In the genomic region with DNA sequence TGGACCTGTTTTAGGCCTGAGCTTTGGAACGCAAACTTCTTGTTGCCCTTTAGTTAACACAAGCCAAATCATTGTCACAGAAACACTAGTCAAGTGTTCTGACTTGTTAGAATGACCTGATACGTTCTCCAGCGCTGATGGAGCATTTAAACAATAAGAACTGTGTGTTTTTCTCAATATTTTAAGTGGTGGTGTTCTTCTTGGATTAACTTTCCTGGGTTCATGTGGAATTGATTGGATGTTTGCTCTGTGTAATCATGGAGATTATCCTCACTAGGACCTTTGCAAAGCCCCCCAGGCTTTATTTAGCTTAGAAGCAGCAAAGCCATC, we compare ENCODE assay signal across 8 cellular contexts. TPM values are rescaled to one million over a fixed set of nuclear protein-coding genes. Genes with fewer than 3 reads are reported as not detected.
DNase-seq lines count a peak whose midpoint lies in the region; ATAC-seq and TF ChIP-seq lines count a peak whose summit lies in the region.

No MANE protein-coding gene starts in this region.

- DNase-seq in H9 (no peak), T-helper 17 cell (no peak), fibroblast of the aortic adventitia (ENCODE audit: low read depth) (no peak), sigmoid colon (no peak), NCI-H1930 (lab: John Stamatoyannopoulos, UW) (no peak), MV-4-11 (lab: John Stamatoyannopoulos, UW) (no peak), NCI-H446 treated with DMSO at 0.1 percent for 48 hours (lab: John Stamatoyannopoulos, UW) (no peak), SW 1271 (lab: John Stamatoyannopoulos, UW) (no peak)

- H3K36me3 Mint-ChIP-seq in H9 (ENCODE audit: insufficient read depth in 1 of 3, low read depth in 3 of 3) (no peaks in the 10 kb centered on the region), T-helper 17 cell (ENCODE audit: low read depth) (peaks cover 2% of the 10 kb centered on the region)

- H2AK5ac ChIP-seq in H9 (ENCODE audit: insufficient read length, low read length): no peak overlapping the region

- no peak overlapping the region for H3K56ac ChIP-seq in H9 (ENCODE audit: insufficient read length, low read depth, low read length)

- H3K14ac ChIP-seq in H9 (ENCODE audit: insufficient read depth, low read length): no peak overlapping the region

- no peak for TF ChIP-seq EP300 in sigmoid colon (IDR thresholded peaks at IDR 0.05)

- no peaks in the 10 kb centered on the region for H3K9me3 Mint-ChIP-seq in H9

- H3K27me3 ChIP-seq in H9 (ENCODE audit: insufficient read depth, low read length) (no peaks in the 10 kb centered on the region; the same call in 1 of the 2 replicates), sigmoid colon (peaks cover 0 to 5% (median 0%) of the 10 kb centered on the region in 3 donors)

- WGBS in H9 (ENCODE audit: extremely low coverage, insufficient read length, low lambda C conversion rate): no CpG with 5 or more reads among the region's 3 CpGs
- WGBS in sigmoid colon, 2 donors: 12 to 57% methylated on average over 3 of the region's 3 CpGs

- no peak overlapping the region for H4K5ac ChIP-seq in H9 (ENCODE audit: insufficient read length, low read depth, low read length)

- H3K27ac Mint-ChIP-seq in H9: no peak overlapping the region
- H3K27ac Mint-ChIP-seq in T-helper 17 cell: peak overlapping the region; percentile 88

- peak overlapping the region; percentile 60 for H3K4me2 ChIP-seq in H9 (ENCODE audit: insufficient read depth, insufficient read length, low read length)

- H2BK15ac ChIP-seq in H9 (ENCODE audit: low read depth, low read length): no peak overlapping the region

- no peaks in the 10 kb centered on the region for H3K9me3 ChIP-seq in H9 (ENCODE audit: control insufficient read depth, low read depth, low read length)
- no peaks in the 10 kb centered on the region for H3K9me3 ChIP-seq in T-helper 17 cell (ENCODE audit: control insufficient read depth, low read length, poor library complexity, severe bottlenecking)
- H3K9me3 ChIP-seq in sigmoid colon: no peaks in the 10 kb centered on the region

- H2BK120ac ChIP-seq in H9 (ENCODE audit: low read depth, low read length, poor library complexity, severe bottlenecking): no peak overlapping the region

- no peaks in the 10 kb centered on the region for H4K20me1 ChIP-seq in H9 (ENCODE audit: control insufficient read depth, insufficient read depth, insufficient read length)

- H3K4ac ChIP-seq in H9 (ENCODE audit: low read depth, low read length): no peak overlapping the region

- peak overlapping the region; percentile 16 for H3K9ac ChIP-seq in H9 (ENCODE audit: extremely low read depth, insufficient read length, low read length)

- H3K27ac ChIP-seq in H9 (ENCODE audit: insufficient read length, low read depth, low read length) (no peak overlapping the region), sigmoid colon (peak overlapping the region; percentile 81 to 90 (median 84))

- no peaks in the 10 kb centered on the region for H3K79me1 ChIP-seq in H9 (ENCODE audit: insufficient read depth, low read depth, low read length, poor library complexity, severe bottlenecking)

- intact Hi-C loops in sigmoid colon (cut with DNase I): loop anchor here (5.0 to 10.0 kb wide), 3 partner anchors 41 to 442 kb away; no protein-coding TSS in a partner anchor

- H3K27me3 Mint-ChIP-seq in H9 (ENCODE audit: low read depth) (peaks cover 28% of the 10 kb centered on the region), T-helper 17 cell (no peaks in the 10 kb centered on the region)

- TF ChIP-seq POLR2A in sigmoid colon (IDR thresholded peaks at IDR 0.05): no peak

- H2BK12ac ChIP-seq in H9 (ENCODE audit: insufficient read length, low read depth, low read length): no peak overlapping the region

- H3K79me2 ChIP-seq in H9 (ENCODE audit: insufficient read depth, low read length): peaks cover 3% of the 10 kb centered on the region; the same call in 1 of the 2 replicates

- no peak overlapping the region for H2BK5ac ChIP-seq in H9 (ENCODE audit: insufficient read length, low read length)

- H4K8ac ChIP-seq in H9 (replicated peaks; ENCODE audit: insufficient read length, low read depth, low read length): no peak overlapping the region

- ATAC-seq in T-helper 17 cell: no peak

- no peak overlapping the region for H2AFZ ChIP-seq in H9 (ENCODE audit: low read length)

- TF ChIP-seq CTCF in H9 (conservative IDR thresholded peaks at IDR 0.05) (no peak), fibroblast of the aortic adventitia (IDR thresholded peaks at IDR 0.05; ENCODE audit: insufficient read depth, low read length) (no peak), sigmoid colon (IDR thresholded peaks at IDR 0.05) (no peak)

- H4K91ac ChIP-seq in H9 (ENCODE audit: insufficient read length, low read depth, low read length): no peak overlapping the region

- H3K23me2 ChIP-seq in H9 (ENCODE audit: insufficient read length, low read depth, low read length, poor library complexity, severe bottlenecking): peaks cover 22% of the 10 kb centered on the region

- H3K18ac ChIP-seq in H9 (ENCODE audit: insufficient read length, low read depth, low read length): no peak overlapping the region

- no peak overlapping the region for H3K23ac ChIP-seq in H9 (ENCODE audit: insufficient read length, low read depth, low read length)

- H3K4me1 Mint-ChIP-seq in H9: peaks cover 20 to 26% of the 10 kb centered on the region in 2 experiments
- peaks cover 43% of the 10 kb centered on the region for H3K4me1 Mint-ChIP-seq in T-helper 17 cell

- peak overlapping the region; percentile 93 to 98 for H3K4me3 Mint-ChIP-seq in H9
- H3K4me3 Mint-ChIP-seq in T-helper 17 cell: peak overlapping the region; percentile 98

- H3K4me1 ChIP-seq in H9 (ENCODE audit: insufficient read depth, low read length): no peaks in the 10 kb centered on the region; the same call in 1 of the 2 replicates
- peaks cover 0 to 51% (median 27%) of the 10 kb centered on the region in 4 donors for H3K4me1 ChIP-seq in sigmoid colon

- no peaks in the 10 kb centered on the region for H3K36me3 ChIP-seq in sigmoid colon

- H3K4me3 ChIP-seq in fibroblast of the aortic adventitia (ENCODE audit: low read depth, low read length) (peak overlapping the region; percentile 80), sigmoid colon (peak overlapping the region; percentile 69 to 95 (median 84))

- no peak overlapping the region for H2BK20ac ChIP-seq in H9 (ENCODE audit: low read depth, low read length, poor library complexity, severe bottlenecking)

- H3T11ph ChIP-seq in H9 (ENCODE audit: low read length): no peak overlapping the region

RNA-seq across cellular contexts. Expression of gene LRRC1, which starts 1.6 kb away (rescaled TPM):
- total RNA-seq in H9 (2021) (8.4 and 10.3 TPM in 2 replicates), T-helper 17 cell (1 to 10 TPM; 2.5 to 4.0 TPM), fibroblast of the aortic adventitia (ENCODE audit: low replicate concordance) (2.5 and 8.3 TPM in 2 replicates), sigmoid colon (10 to 100 TPM; 20.8 to 32.4 (median 24.4) TPM)
- 10 to 100 TPM; 29.9 to 50.4 (median 43.2) TPM for polyA plus RNA-seq in sigmoid colon
